ENCODE assay signal across 1 cellular context in the genomic region with DNA sequence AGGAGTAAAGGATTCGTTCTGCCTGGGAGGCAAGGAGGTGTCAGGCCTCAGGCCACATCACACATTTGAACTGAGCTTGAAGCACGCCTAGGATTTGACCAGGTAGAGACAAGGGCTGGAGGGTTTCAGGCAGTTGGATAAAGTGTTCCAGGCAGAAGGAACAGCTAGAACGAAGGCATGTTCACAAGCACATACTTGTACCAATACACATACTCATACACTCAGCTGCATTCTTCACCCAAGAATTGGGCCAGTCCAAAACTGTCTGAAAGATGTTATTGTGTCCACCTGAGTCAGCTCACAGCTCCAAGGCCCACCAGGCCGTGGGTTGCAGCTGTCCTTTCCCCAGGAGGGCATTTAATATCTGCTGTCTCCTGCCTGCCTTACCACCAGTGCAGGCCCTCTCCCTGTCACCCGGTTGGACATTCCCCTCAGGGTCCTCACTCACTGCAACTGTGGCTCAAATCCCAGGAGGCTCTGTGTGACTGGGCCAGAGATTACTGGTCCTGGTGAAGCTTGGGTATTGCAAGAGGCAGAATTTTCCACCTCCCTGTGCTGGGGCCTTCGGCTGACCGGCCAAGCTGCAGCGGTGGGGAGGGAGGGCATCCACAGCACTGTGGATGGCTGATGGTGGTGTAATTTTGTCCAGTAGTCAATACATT.
TF ChIP-seq lines count a peak whose summit lies in the region.

No MANE protein-coding gene starts in this region.

TF ChIP-seq in GM23338, 12 proteins besides CTCF, POLR2A, EP300 and RAD21 (continued from another document):
- TF ChIP-seq, protein P1, sequence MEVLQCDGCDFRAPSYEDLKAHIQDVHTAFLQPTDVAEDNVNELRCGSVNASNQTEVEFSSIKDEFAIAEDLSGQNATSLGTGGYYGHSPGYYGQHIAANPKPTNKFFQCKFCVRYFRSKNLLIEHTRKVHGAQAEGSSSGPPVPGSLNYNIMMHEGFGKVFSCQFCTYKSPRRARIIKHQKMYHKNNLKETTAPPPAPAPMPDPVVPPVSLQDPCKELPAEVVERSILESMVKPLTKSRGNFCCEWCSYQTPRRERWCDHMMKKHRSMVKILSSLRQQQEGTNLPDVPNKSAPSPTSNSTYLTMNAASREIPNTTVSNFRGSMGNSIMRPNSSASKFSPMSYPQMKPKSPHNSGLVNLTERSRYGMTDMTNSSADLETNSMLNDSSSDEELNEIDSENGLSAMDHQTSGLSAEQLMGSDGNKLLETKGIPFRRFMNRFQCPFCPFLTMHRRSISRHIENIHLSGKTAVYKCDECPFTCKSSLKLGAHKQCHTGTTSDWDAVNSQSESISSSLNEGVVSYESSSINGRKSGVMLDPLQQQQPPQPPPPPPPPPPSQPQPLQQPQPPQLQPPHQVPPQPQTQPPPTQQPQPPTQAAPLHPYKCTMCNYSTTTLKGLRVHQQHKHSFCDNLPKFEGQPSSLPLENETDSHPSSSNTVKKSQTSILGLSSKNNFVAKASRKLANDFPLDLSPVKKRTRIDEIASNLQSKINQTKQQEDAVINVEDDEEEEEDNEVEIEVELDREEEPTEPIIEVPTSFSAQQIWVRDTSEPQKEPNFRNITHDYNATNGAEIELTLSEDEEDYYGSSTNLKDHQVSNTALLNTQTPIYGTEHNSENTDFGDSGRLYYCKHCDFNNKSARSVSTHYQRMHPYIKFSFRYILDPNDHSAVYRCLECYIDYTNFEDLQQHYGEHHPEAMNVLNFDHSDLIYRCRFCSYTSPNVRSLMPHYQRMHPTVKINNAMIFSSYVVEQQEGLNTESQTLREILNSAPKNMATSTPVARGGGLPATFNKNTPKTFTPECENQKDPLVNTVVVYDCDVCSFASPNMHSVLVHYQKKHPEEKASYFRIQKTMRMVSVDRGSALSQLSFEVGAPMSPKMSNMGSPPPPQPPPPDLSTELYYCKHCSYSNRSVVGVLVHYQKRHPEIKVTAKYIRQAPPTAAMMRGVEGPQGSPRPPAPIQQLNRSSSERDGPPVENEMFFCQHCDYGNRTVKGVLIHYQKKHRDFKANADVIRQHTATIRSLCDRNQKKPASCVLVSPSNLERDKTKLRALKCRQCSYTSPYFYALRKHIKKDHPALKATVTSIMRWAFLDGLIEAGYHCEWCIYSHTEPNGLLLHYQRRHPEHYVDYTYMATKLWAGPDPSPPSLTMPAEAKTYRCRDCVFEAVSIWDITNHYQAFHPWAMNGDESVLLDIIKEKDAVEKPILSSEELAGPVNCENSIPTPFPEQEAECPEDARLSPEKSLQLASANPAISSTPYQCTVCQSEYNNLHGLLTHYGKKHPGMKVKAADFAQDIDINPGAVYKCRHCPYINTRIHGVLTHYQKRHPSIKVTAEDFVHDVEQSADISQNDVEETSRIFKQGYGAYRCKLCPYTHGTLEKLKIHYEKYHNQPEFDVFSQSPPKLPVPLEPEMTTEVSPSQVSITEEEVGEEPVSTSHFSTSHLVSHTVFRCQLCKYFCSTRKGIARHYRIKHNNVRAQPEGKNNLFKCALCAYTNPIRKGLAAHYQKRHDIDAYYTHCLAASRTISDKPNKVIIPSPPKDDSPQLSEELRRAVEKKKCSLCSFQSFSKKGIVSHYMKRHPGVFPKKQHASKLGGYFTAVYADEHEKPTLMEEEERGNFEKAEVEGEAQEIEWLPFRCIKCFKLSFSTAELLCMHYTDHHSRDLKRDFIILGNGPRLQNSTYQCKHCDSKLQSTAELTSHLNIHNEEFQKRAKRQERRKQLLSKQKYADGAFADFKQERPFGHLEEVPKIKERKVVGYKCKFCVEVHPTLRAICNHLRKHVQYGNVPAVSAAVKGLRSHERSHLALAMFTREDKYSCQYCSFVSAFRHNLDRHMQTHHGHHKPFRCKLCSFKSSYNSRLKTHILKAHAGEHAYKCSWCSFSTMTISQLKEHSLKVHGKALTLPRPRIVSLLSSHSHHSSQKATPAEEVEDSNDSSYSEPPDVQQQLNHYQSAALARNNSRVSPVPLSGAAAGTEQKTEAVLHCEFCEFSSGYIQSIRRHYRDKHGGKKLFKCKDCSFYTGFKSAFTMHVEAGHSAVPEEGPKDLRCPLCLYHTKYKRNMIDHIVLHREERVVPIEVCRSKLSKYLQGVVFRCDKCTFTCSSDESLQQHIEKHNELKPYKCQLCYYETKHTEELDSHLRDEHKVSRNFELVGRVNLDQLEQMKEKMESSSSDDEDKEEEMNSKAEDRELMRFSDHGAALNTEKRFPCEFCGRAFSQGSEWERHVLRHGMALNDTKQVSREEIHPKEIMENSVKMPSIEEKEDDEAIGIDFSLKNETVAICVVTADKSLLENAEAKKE (CRISPR knock-in tag; IDR thresholded peaks at IDR 0.05), result no peak
- TF ChIP-seq POLR2AphosphoS5 (IDR thresholded peaks at IDR 0.05; ENCODE audit: low read depth), result no peak
- no peak for TF ChIP-seq CREB1 (CRISPR knock-in tag; IDR thresholded peaks at IDR 0.05; ENCODE audit: low read depth)
- no peak for TF ChIP-seq NANOG (IDR thresholded peaks at IDR 0.05; ENCODE audit: borderline replicate concordance)
- no peak for TF ChIP-seq EZH2phosphoT487 (IDR thresholded peaks at IDR 0.05; ENCODE audit: unreplicated experiment)
